ENCODE assay signal across 27 cellular contexts in the genomic region with DNA sequence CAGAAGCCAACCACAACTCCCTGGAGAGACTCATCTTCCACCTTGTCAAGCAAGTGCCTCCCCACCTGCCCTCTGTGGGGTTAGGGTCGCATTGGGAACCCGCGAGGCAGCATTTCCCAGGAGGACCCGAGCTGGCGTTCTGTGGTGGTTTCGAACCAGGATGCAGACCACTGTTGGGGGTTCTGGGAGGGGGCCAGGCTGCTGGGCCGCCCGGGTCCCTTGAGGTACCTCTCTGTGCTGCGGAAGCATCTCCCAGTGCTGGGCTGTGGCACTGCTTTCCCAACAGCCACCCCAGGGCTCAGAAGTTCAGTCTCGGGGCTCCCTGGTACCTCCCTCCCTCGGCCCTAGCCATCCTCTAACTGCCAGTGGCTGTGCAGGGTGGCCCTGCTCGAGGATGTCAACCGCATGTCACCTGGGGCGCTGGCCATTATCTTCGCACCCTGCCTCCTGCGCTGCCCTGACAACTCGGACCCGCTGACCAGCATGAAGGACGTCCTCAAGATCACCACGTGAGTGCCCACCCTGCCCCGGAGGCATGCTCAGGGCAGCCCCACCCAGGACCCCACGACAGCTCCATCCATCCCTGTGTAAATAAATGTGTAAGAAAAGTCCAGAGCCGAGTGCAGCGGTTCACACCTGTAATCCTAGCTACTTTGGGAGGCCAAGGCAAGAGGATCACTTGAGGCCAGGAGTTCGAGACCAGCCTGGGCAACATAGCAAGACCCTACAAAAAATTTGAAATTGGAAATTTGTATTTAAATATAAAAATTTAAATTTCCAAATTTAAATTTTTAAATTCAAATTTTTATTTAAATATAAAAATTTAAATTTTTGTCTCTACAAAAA. TPM values are rescaled to one million over a fixed set of nuclear protein-coding genes. Genes with fewer than 3 reads are reported as not detected.
"Had no signal": no experiment of that assay in that cellular context is flagged by ENCODE, and none has a peak within 500 bp of the region (broad histone marks: within the 10 kb centered on the region; RNA-seq: fewer than 3 reads in every experiment).

No MANE protein-coding gene starts in this region.

- H3K9me3 Mint-ChIP-seq: activated CD4-positive, alpha-beta T cell treated with anti-CD3 and anti-CD28 coated beads, Interleukin-2, amount 10 ng/mL, durations not matched to agents 7 days and 5 days; activated T-helper 2 cell treated with anti-CD3 and anti-CD28 coated beads, Interferon-gamma antibody, Interleukin-2, Interleukin-4, amounts not matched to agents 10 μg/mL and 5 μg/mL and 100 μg/mL, durations not matched to agents 14 hours and 24 hours and 36 hours; immature natural killer cell; memory B cell; nephron; T-cell; T-helper 2 cell treated with Interferon-gamma antibody and Interleukin-4, amounts not matched to agents 5 μg/mL and 100 μg/mL, for 36 hours had no signal

- DNase-seq: activated CD4-positive, alpha-beta T cell treated with anti-CD3 and anti-CD28 coated beads, Interleukin-2, amount 10 ng/mL, durations not matched to agents 7 days and 5 days; activated CD4-positive, CD25-positive, alpha-beta regulatory T cell treated with anti-CD3 and anti-CD28 coated beads, Interleukin-2, amount 50 U/mL, for 72 hours; activated naive CD4-positive, alpha-beta T cell; activated T-cell treated with anti-CD3 and anti-CD28 coated beads, Interleukin-2, amount 50 U/mL, for 1 hour; adrenal gland; central memory CD4-positive, alpha-beta T cell; dermis blood vessel endothelial cell; effector CD8-positive, alpha-beta T cell; foreskin melanocyte; immature natural killer cell; kidney glomerular epithelial cell; nucleus accumbens; sigmoid colon; stimulated activated CD4-positive, alpha-beta T cell treated with anti-CD3 and anti-CD28 coated beads, Interleukin-2, amount 100 ng/mL, for 48 hours; stimulated activated CD8-positive, alpha-beta memory T cell treated with anti-CD3 and anti-CD28 coated beads, Interleukin-4, amount 100 ng/mL, for 48 hours; stimulated activated naive B cell treated with anti-CD40 and anti-IgM and Interleukin-4, amounts not matched to agents 10 μg/mL and 1 μg/mL and 100 μg/mL, for 72 hours; T-cell; trophoblast cell had no signal

- H3K4me3 ChIP-seq: adrenal gland, sigmoid colon, smooth muscle cell, vagina had no signal

- H3K4me2 ChIP-seq: smooth muscle cell had no signal

- H3K4me3 Mint-ChIP-seq: activated CD4-positive, alpha-beta T cell treated with anti-CD3 and anti-CD28 coated beads, Interleukin-2, amount 10 ng/mL, durations not matched to agents 7 days and 5 days; activated naive CD8-positive, alpha-beta T cell; immature natural killer cell; memory B cell; nephron; stimulated activated naive B cell treated with anti-CD40 and anti-IgM and Interleukin-4, amounts not matched to agents 10 μg/mL and 1 μg/mL and 100 μg/mL, for 72 hours; T-cell; T-helper 2 cell treated with Interferon-gamma antibody and Interleukin-4, amounts not matched to agents 5 μg/mL and 100 μg/mL, for 36 hours had no signal

- H3K4me1 ChIP-seq: adrenal gland, sigmoid colon, vagina had no signal

- H3K27ac ChIP-seq: adrenal gland, sigmoid colon, vagina, VCaP had no signal

- H3K27me3 Mint-ChIP-seq: activated CD4-positive, alpha-beta T cell treated with anti-CD3 and anti-CD28 coated beads, Interleukin-2, amount 10 ng/mL, durations not matched to agents 7 days and 5 days; activated naive CD8-positive, alpha-beta T cell; memory B cell; stimulated activated naive B cell treated with anti-CD40 and anti-IgM and Interleukin-4, amounts not matched to agents 10 μg/mL and 1 μg/mL and 100 μg/mL, for 72 hours; T-cell had no signal

- H3K4me1 Mint-ChIP-seq: nephron had no signal

- H3K27ac Mint-ChIP-seq: activated CD4-positive, alpha-beta T cell treated with anti-CD3 and anti-CD28 coated beads, Interleukin-2, amount 10 ng/mL, durations not matched to agents 7 days and 5 days; activated naive CD8-positive, alpha-beta T cell; activated T-helper 2 cell treated with anti-CD3 and anti-CD28 coated beads, Interferon-gamma antibody, Interleukin-2, Interleukin-4, amounts not matched to agents 10 μg/mL and 5 μg/mL and 100 μg/mL, durations not matched to agents 14 hours and 24 hours and 36 hours; immature natural killer cell; memory B cell; nephron; T-cell; T-helper 2 cell treated with Interferon-gamma antibody and Interleukin-4, amounts not matched to agents 5 μg/mL and 100 μg/mL, for 36 hours had no signal

- ATAC-seq: stimulated activated naive B cell treated with anti-CD40 and anti-IgM and Interleukin-4, amounts not matched to agents 10 μg/mL and 1 μg/mL and 100 μg/mL, for 72 hours; T-cell had no signal

- H3K27me3 ChIP-seq: adrenal gland, sigmoid colon, vagina had no signal

- H3K9me3 ChIP-seq: adrenal gland, sigmoid colon, vagina had no signal

RNA-seq across cellular contexts. Expression of gene USHBP1, which starts 57.6 kb away (rescaled TPM):
- total RNA-seq: myocyte, smooth muscle cell had no signal
- polyA plus RNA-seq: immature natural killer cell, smooth muscle cell had no signal
